In genomic region chr2:182868049-182868422, GRCh38 we compare ENCODE assay signal across 17 cellular contexts. TPM values are rescaled to one million over a fixed set of nuclear protein-coding genes. Genes with fewer than 3 reads are reported as not detected.
A peak's percentile ranks its signal among the peaks of the same experiment; 100 is the strongest.
DNase-seq lines count a peak whose midpoint lies in the region; ATAC-seq and TF ChIP-seq lines count a peak whose summit lies in the region.
"Had no signal": no experiment of that assay in that cellular context is flagged by ENCODE, and none has a peak within 500 bp of the region (broad histone marks: within the 10 kb centered on the region; RNA-seq: fewer than 3 reads in every experiment).

No MANE protein-coding gene starts in this region.

- H3K9me3 Mint-ChIP-seq in type B pancreatic cell = no peaks in the 10 kb centered on the region
- no peaks in the 10 kb centered on the region for H3K9me3 Mint-ChIP-seq in activated CD8-positive, alpha-beta T cell treated with anti-CD3 and anti-CD28 coated beads, Interleukin-2, amount 10 ng/mL, durations not matched to agents 7 days and 5 days (ENCODE audit: insufficient read depth)
- H3K9me3 Mint-ChIP-seq: activated T-cell treated with anti-CD3 and anti-CD28 coated beads, Interleukin-2, amount 50 U/mL, for 4 hours; IgD-negative memory B cell had no signal

- H3K4me3 Mint-ChIP-seq in type B pancreatic cell = peak overlapping the region; percentile 87
- H3K4me3 Mint-ChIP-seq in activated CD8-positive, alpha-beta T cell treated with anti-CD3 and anti-CD28 coated beads, Interleukin-2, amount 10 ng/mL, durations not matched to agents 7 days and 5 days = no peak overlapping the region
- H3K4me3 Mint-ChIP-seq: activated T-cell treated with anti-CD3 and anti-CD28 coated beads, Interleukin-2, amount 50 U/mL, for 4 hours had no signal

- no peak overlapping the region for H3K27ac Mint-ChIP-seq in type B pancreatic cell
- no peak overlapping the region for H3K27ac Mint-ChIP-seq in activated CD8-positive, alpha-beta T cell treated with anti-CD3 and anti-CD28 coated beads, Interleukin-2, amount 10 ng/mL, durations not matched to agents 7 days and 5 days
- H3K27ac Mint-ChIP-seq: T-cell had no signal

- no peaks in the 10 kb centered on the region for H3K36me3 ChIP-seq in iPS-15b (ENCODE audit: control insufficient read depth, insufficient read depth, low read length)
- no peaks in the 10 kb centered on the region for H3K36me3 ChIP-seq in BE2C
- H3K36me3 ChIP-seq: esophagus squamous epithelium, thoracic aorta had no signal

- DNase-seq in NCI-H748 (lab: John Stamatoyannopoulos, UW; ENCODE audit: unreplicated experiment) (peak; percentile 35), NCI-H748 treated with DMSO at 0.1 percent for 48 hours (lab: John Stamatoyannopoulos, UW) (no peak), NCI-H69 (lab: John Stamatoyannopoulos, UW) (peak; percentile 82), type B pancreatic cell (ENCODE audit: extremely low spot score, unreplicated experiment) (no peak), BE2C (no peak), A172 (ENCODE audit: low spot score) (no peak)
- DNase-seq in activated CD8-positive, alpha-beta T cell treated with anti-CD3 and anti-CD28 coated beads, Interleukin-2, amount 10 ng/mL, durations not matched to agents 7 days and 5 days = no peak
- DNase-seq: activated T-cell treated with anti-CD3 and anti-CD28 coated beads, Interleukin-2, amount 50 U/mL, for 4 hours; cortex of kidney; esophagus squamous epithelium; mammary epithelial cell; NCI-H1436 treated with DMSO at 0.1 percent for 48 hours; stimulated activated CD4-positive, alpha-beta T cell treated with anti-CD3 and anti-CD28 coated beads, Interleukin-15, amount 100 ng/mL, for 24 hours; T-cell had no signal

- H3K4me3 ChIP-seq in iPS-15b (ENCODE audit: low read depth, low read length) (peak overlapping the region; percentile 87), BE2C (ENCODE audit: low read depth, low read length) (no peak overlapping the region)

- peaks cover 35% of the 10 kb centered on the region for H3K4me1 Mint-ChIP-seq in type B pancreatic cell (ENCODE audit: unreplicated experiment)
- H3K4me1 Mint-ChIP-seq in activated CD8-positive, alpha-beta T cell treated with anti-CD3 and anti-CD28 coated beads, Interleukin-2, amount 10 ng/mL, durations not matched to agents 7 days and 5 days (ENCODE audit: low read depth) = peaks cover 12% of the 10 kb centered on the region

- CTCF ChIA-PET in activated CD8-positive, alpha-beta T cell treated with anti-CD3 and anti-CD28 coated beads, Interleukin-2, amount 10 ng/mL, durations not matched to agents 7 days and 5 days (lab: Charles Lee) = interaction anchor here (0.7 kb wide), 1 partner anchor 46 kb away, joined by 3 read pairs; no protein-coding TSS in a partner anchor

- H3K27me3 Mint-ChIP-seq in type B pancreatic cell = peaks cover 49% of the 10 kb centered on the region
- peaks cover 55% of the 10 kb centered on the region for H3K27me3 Mint-ChIP-seq in activated CD8-positive, alpha-beta T cell treated with anti-CD3 and anti-CD28 coated beads, Interleukin-2, amount 10 ng/mL, durations not matched to agents 7 days and 5 days (ENCODE audit: low read depth)

- POLR2A ChIA-PET in activated CD8-positive, alpha-beta T cell treated with anti-CD3 and anti-CD28 coated beads, Interleukin-2, amount 10 ng/mL, durations not matched to agents 7 days and 5 days (lab: Charles Lee) = no interaction called here

- no peak for ATAC-seq in activated CD8-positive, alpha-beta T cell treated with anti-CD3 and anti-CD28 coated beads, Interleukin-2, amount 10 ng/mL, durations not matched to agents 7 days and 5 days
- ATAC-seq: activated T-cell treated with anti-CD3 and anti-CD28 coated beads, Interleukin-2, amount 50 U/mL, for 4 hours; T-cell had no signal

- no peak overlapping the region for H3K9ac ChIP-seq in iPS-15b (ENCODE audit: low read depth, low read length)

- no peaks in the 10 kb centered on the region for H3K9me3 ChIP-seq in iPS-15b (ENCODE audit: control insufficient read depth, insufficient read depth, low read length)
- no peaks in the 10 kb centered on the region for H3K9me3 ChIP-seq in BE2C
- H3K9me3 ChIP-seq: esophagus squamous epithelium, thoracic aorta had no signal

- no peaks in the 10 kb centered on the region for H3K36me3 Mint-ChIP-seq in type B pancreatic cell
- no peaks in the 10 kb centered on the region for H3K36me3 Mint-ChIP-seq in activated CD8-positive, alpha-beta T cell treated with anti-CD3 and anti-CD28 coated beads, Interleukin-2, amount 10 ng/mL, durations not matched to agents 7 days and 5 days (ENCODE audit: low read depth)
- H3K36me3 Mint-ChIP-seq: IgD-negative memory B cell, T-cell had no signal

- H3K27me3 ChIP-seq in iPS-15b (ENCODE audit: control insufficient read depth, insufficient read depth, low read length) = peaks cover 40% of the 10 kb centered on the region
- H3K27me3 ChIP-seq in BE2C = no peaks in the 10 kb centered on the region

- H3K4me1 ChIP-seq in iPS-15b (ENCODE audit: control insufficient read depth, insufficient read depth, low read length) (peaks cover 6% of the 10 kb centered on the region), BE2C (no peaks in the 10 kb centered on the region)

- TF ChIP-seq CTCF in type B pancreatic cell (conservative IDR thresholded peaks at IDR 0.05) (no peak), BE2C (IDR thresholded peaks at IDR 0.05; ENCODE audit: low read depth, low read length) (no peak)

RNA-seq across cellular contexts. Expression of gene FRZB, which starts 1.6 kb away (rescaled TPM):
- total RNA-seq in type B pancreatic cell (ENCODE audit: low replicate concordance) = 3.6 and 17.1 TPM in 2 replicates
- polyA plus RNA-seq in BE2C (2012; ENCODE audit: insufficient read depth, insufficient read length, low read depth) = 1.2 TPM
- 0.31 and 0.74 TPM in 2 replicates for total RNA-seq in A172 (2014; rRNA removed; shearing (Covaris generic))
- not detected for total RNA-seq in activated CD8-positive, alpha-beta T cell treated with anti-CD3 and anti-CD28 coated beads, Interleukin-2, amount 10 ng/mL, durations not matched to agents 7 days and 5 days
- total RNA-seq: activated T-cell treated with anti-CD3 and anti-CD28 coated beads, Interleukin-2, amount 50 U/mL, for 4 hours had no signal
- polyA plus RNA-seq: mammary epithelial cell had no signal

Comparison
In these comparisons a context has a peak if more than half of its experiments do, and no peak if none do; other contexts are left out.
1. DNase-seq: peak in NCI-H748 (single experiment) and NCI-H69 (single experiment); none in NCI-H748 treated with DMSO at 0.1 percent for 48 hours (single experiment), type B pancreatic cell (single experiment), BE2C (single experiment), A172 (single experiment) and activated CD8-positive, alpha-beta T cell treated with anti-CD3 and anti-CD28 coated beads, Interleukin-2, amount 10 ng/mL, durations not matched to agents 7 days and 5 days (single experiment).